ENCODE assay signal across 17 cellular contexts in the genomic region with DNA sequence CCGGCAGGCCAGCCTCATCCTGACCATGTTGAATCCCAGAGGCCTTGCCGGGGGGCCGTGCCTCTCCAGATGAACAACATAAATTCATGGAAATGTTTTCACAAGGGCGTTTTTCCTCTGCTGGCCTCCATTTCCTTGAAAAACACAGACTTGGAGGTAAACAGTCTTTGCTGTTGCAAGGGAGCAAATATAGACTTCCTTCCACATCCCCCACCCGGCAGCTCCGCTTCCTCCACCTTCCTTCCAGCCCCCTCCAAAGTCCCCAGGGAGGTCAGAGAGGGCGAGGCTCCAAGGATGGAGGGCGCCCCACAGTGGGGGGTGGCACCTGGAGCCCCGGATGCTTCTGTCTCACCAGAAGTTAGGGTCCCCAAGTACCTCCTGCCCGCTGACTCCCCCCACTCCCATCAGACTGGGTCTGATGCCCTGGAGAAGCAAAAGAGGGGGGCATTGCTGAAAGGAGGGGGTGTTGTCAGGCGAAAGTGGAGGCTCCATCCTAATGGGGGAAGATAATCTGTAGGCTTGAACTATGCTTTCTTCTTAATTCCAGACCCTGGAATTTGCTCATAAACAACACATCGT. TPM values are rescaled to one million over a fixed set of nuclear protein-coding genes. Genes with fewer than 3 reads are reported as not detected.
A peak's percentile ranks its signal among the peaks of the same experiment; 100 is the strongest.
DNase-seq lines count a peak whose midpoint lies in the region; ATAC-seq lines count a peak whose summit lies in the region.
"Had no signal": no experiment of that assay in that cellular context is flagged by ENCODE, and none has a peak within 500 bp of the region (broad histone marks: within the 10 kb centered on the region; RNA-seq: fewer than 3 reads in every experiment).

No MANE protein-coding gene starts in this region.

- intact Hi-C loops in left ventricle myocardium superior (cut with micrococcal nuclease) (no loop called here), posterior vena cava (cut with DNase I) (no loop called here)

- H3K36me3 ChIP-seq in BLaER1, result no peaks in the 10 kb centered on the region
- H3K36me3 ChIP-seq: SJCRH30 had no signal

- H3K4me1 ChIP-seq in BLaER1, result peaks cover 100% of the 10 kb centered on the region
- H3K4me1 ChIP-seq: SJCRH30 had no signal

- no peaks in the 10 kb centered on the region for H3K9me3 ChIP-seq in BLaER1
- H3K9me3 ChIP-seq: SJCRH30 had no signal

- H3K4me3 ChIP-seq in BLaER1, result peak overlapping the region; percentile 43
- H3K4me3 ChIP-seq: SJCRH30 had no signal

- H3K27me3 ChIP-seq in BLaER1, result no peaks in the 10 kb centered on the region
- H3K27me3 ChIP-seq: SJCRH30 had no signal

- DNase-seq in NCI-H2171 (lab: John Stamatoyannopoulos, UW) (peak; percentile 51), left ventricle myocardium superior (no peak), posterior vena cava (ENCODE audit: low spot score) (peak; percentile 50), NCI-H345 treated with DMSO at 0.1 percent for 48 hours (lab: John Stamatoyannopoulos, UW; ENCODE audit: unreplicated experiment) (no peak)
- DNase-seq: AML-193, DMS53, GDM1, NCI-H1105, NCI-H146, NCI-H2029, NCI-H345, NCI-H524 treated with DMSO at 0.1 percent for 48 hours, SJCRH30 had no signal

- no peaks in the 10 kb centered on the region for H4K20me1 ChIP-seq in BLaER1

- H3K4me2 ChIP-seq in BLaER1, result peak overlapping the region; percentile 91

- peak overlapping the region; percentile 62 for H3K9ac ChIP-seq in BLaER1

- peak overlapping the region; percentile 77 for H3K27ac ChIP-seq in BLaER1
- H3K27ac ChIP-seq: SJCRH30 had no signal

- ATAC-seq in left ventricle myocardium superior, result peak; percentile 59
- no peak for ATAC-seq in GM19397 (IDR thresholded peaks at IDR 0.05; ENCODE audit: unreplicated experiment)
- ATAC-seq in HG03342 (IDR thresholded peaks at IDR 0.05; ENCODE audit: unreplicated experiment), result no peak
- ATAC-seq: Panc1 had no signal

RNA-seq across cellular contexts. Expression of gene CALM1, which starts 31.1 kb away (rescaled TPM):
- total RNA-seq in left ventricle myocardium superior, result 610 TPM
- 100 to 1,000 TPM; 662 to 764 TPM for total RNA-seq in posterior vena cava

Comparison
In these comparisons a context has a peak if more than half of its experiments do, and no peak if none do; other contexts are left out.
1. DNase-seq: peak in NCI-H2171 (single experiment) and posterior vena cava (single experiment); none in left ventricle myocardium superior (single experiment) and NCI-H345 treated with DMSO at 0.1 percent for 48 hours (single experiment).